6 cellular contexts compared by ENCODE assay signal in the genomic region with DNA sequence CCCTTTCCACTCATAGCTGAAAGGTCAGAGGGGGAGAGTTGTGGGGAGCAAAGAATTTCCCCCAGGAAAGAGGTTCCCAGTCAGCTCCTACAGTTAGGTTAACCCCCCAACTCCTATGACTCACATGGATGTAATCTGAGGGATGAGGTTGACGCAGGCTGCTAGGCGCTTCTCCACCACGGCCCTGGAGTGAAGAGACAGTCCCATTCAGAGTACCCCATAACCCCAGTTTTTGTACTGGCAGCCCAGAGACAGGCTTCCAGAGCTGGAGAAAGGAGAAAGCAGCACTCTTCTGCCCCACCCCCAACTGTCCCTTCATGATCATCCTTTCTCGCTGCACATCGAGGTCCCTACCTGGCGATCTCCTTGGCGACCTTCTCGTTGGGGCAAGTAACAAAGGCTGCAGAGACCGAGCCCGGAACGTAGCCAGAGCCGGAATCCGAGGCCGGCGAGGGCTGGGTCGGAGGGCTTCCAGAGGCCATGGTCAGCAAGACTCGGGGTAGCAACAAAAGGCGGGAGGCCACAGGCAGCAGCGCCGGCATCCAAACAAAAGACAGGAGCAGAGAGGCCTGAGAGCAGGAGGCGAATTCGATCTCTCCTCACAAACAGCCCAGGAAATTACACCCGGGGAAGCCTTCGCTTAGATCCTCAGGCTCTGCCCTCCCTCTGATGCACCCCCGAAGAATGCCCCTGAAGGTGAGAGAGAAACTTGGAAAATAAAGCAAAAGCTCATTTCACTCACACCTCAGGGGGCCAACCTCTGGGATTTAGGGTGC. TPM values are rescaled to one million over a fixed set of nuclear protein-coding genes. Genes with fewer than 3 reads are reported as not detected.
DNase-seq lines count a peak whose midpoint lies in the region; ATAC-seq and TF ChIP-seq lines count a peak whose summit lies in the region.

No MANE protein-coding gene starts in this region.

- H3K4me1 ChIP-seq in RWPE2 (ENCODE audit: insufficient read depth, poor library complexity, severe bottlenecking) (peaks cover 14% of the 10 kb centered on the region), right atrium auricular region (peaks cover 0 to 46% of the 10 kb centered on the region in 2 donors), tibial nerve (peaks cover 0 to 71% (median 25%) of the 10 kb centered on the region in 4 donors)

- 1% methylated on average over 22 to 25 of the region's 25 CpGs for WGBS in tibial nerve, 2 donors

- peak; percentile 45 for ATAC-seq in RWPE2 (ENCODE audit: low read depth)
- no peak for ATAC-seq in HG03432 (IDR thresholded peaks at IDR 0.05; ENCODE audit: unreplicated experiment)

- H3K27me3 ChIP-seq in RWPE2 (ENCODE audit: insufficient read depth, poor library complexity, severe bottlenecking) (no peaks in the 10 kb centered on the region), right atrium auricular region (no peaks in the 10 kb centered on the region), tibial nerve (no peaks in the 10 kb centered on the region)

- no peak for TF ChIP-seq POLR2A in tibial nerve (IDR thresholded peaks at IDR 0.05)

- H3K9me3 ChIP-seq in RWPE2 (ENCODE audit: severe bottlenecking) (no peaks in the 10 kb centered on the region), right atrium auricular region (no peaks in the 10 kb centered on the region), tibial nerve (no peaks in the 10 kb centered on the region)

- DNase-seq in GM04503 (ENCODE audit: low read depth) = peak; percentile 65
- DNase-seq in RWPE2 (ENCODE audit: low spot score) = no peak
- no peak for DNase-seq in right atrium auricular region (ENCODE audit: low spot score)
- no peak for DNase-seq in tibial nerve (ENCODE audit: low spot score in 2 of 2)
- DNase-seq in DMS114 treated with DMSO at 0.1 percent for 48 hours (lab: John Stamatoyannopoulos, UW; ENCODE audit: unreplicated experiment) = no peak

- peaks cover 33% of the 10 kb centered on the region for H3K36me3 ChIP-seq in RWPE2 (ENCODE audit: low read depth)
- H3K36me3 ChIP-seq in right atrium auricular region = peaks cover 38% of the 10 kb centered on the region
- peaks cover 0 to 42% (median 16%) of the 10 kb centered on the region in 3 donors for H3K36me3 ChIP-seq in tibial nerve

- H3K27ac ChIP-seq in RWPE2 (ENCODE audit: poor library complexity, severe bottlenecking) = peak overlapping the region; percentile 82
- peak overlapping the region; percentile 96 to 97 for H3K27ac ChIP-seq in right atrium auricular region
- peak overlapping the region; percentile 92 to 98 (median 97) for H3K27ac ChIP-seq in tibial nerve

- H3K4me3 ChIP-seq in RWPE2 (ENCODE audit: severe bottlenecking) = peak overlapping the region; percentile 43
- peak overlapping the region; percentile 57 to 71 for H3K4me3 ChIP-seq in right atrium auricular region
- peak overlapping the region; percentile 64 to 84 (median 77) for H3K4me3 ChIP-seq in tibial nerve

- TF ChIP-seq EP300 in tibial nerve (IDR thresholded peaks at IDR 0.05) = no peak

- TF ChIP-seq CTCF in RWPE2 (IDR thresholded peaks at IDR 0.05; ENCODE audit: poor library complexity, severe bottlenecking) (no peak), right atrium auricular region (IDR thresholded peaks at IDR 0.05) (no peak), tibial nerve (IDR thresholded peaks at IDR 0.05) (no peak)

RNA-seq across cellular contexts. Expression of a gene that starts 0.6 kb away (rescaled TPM):
- 100 to 1,000 TPM; 118 to 119 TPM for total RNA-seq in right atrium auricular region
- 100 to 1,000 TPM; 110 to 161 (median 154) TPM for total RNA-seq in tibial nerve

RNA-seq across cellular contexts. Expression of a gene that starts 2.5 kb away (rescaled TPM):
- total RNA-seq in right atrium auricular region (10 to 100 TPM in 1 of 2 donors, 1 to 10 TPM in 1; 3.6 to 10.1 TPM), tibial nerve (10 to 100 TPM; 13.0 to 29.7 (median 19.2) TPM)

RNA-seq across cellular contexts. Expression of a gene that starts 6.5 kb away (rescaled TPM):
- total RNA-seq in right atrium auricular region (10 to 100 TPM; 51.8 to 69.8 TPM), tibial nerve (100 to 1,000 TPM in 1 of 4 donors, 10 to 100 TPM in 3; 63.3 to 101 (median 83.3) TPM)

RNA-seq across cellular contexts. Expression of a gene that starts 25.7 kb away (rescaled TPM):
- total RNA-seq in right atrium auricular region (1 to 10 TPM in 1 of 2 donors, under 1 TPM in 1; 0.59 to 1.6 TPM), tibial nerve (1 to 10 TPM in 3 of 4 donors, under 1 TPM in 1; 0.42 to 3.6 (median 2.1) TPM)

RNA-seq across cellular contexts. Expression of a gene that starts 37.1 kb away (rescaled TPM):
- 1 to 10 TPM; 1.3 to 4.1 TPM for total RNA-seq in right atrium auricular region
- 1 to 10 TPM; 3.1 to 3.7 (median 3.4) TPM for total RNA-seq in tibial nerve
